ENCODE assay signal across 8 cellular contexts in genomic region chr11:47642099-47642855, GRCh38. TPM values are rescaled to one million over a fixed set of nuclear protein-coding genes. Genes with fewer than 3 reads are reported as not detected.
DNase-seq lines count a peak whose midpoint lies in the region; ATAC-seq lines count a peak whose summit lies in the region.

TSS of gene MTCH2 (minus strand) at chr11:47642559. CDS start at chr11:47642465, 94 bp downstream.

- H3K27me3 ChIP-seq in BLaER1, result no peaks in the 10 kb centered on the region

- CTCF ChIA-PET in activated CD4-positive, alpha-beta T cell treated with anti-CD3 and anti-CD28 coated beads, Interleukin-2, amount 10 ng/mL, durations not matched to agents 7 days and 5 days (lab: Charles Lee), result no interaction called here

- peak within 1 kb of the TSS; percentile 100 for H3K4me3 Mint-ChIP-seq in activated CD4-positive, alpha-beta T cell treated with anti-CD3 and anti-CD28 coated beads, Interleukin-2, amount 10 ng/mL, durations not matched to agents 7 days and 5 days

- DNase-seq in NCI-H526 treated with DMSO at 0.1 percent for 48 hours (lab: John Stamatoyannopoulos, UW), result peak; percentile 97
- DNase-seq in activated CD4-positive, alpha-beta T cell treated with anti-CD3 and anti-CD28 coated beads, Interleukin-2, amount 10 ng/mL, durations not matched to agents 7 days and 5 days, result peak; percentile 96
- DNase-seq in cortex of kidney (lab: John Stamatoyannopoulos, UW), result peak; percentile 91
- DNase-seq in left lobe of liver (ENCODE audit: low spot score), result peak; percentile 97
- DNase-seq in stimulated activated CD4-positive, alpha-beta T cell treated with anti-CD3 and anti-CD28 coated beads, Interleukin-2, amount 100 ng/mL, for 4 hours (ENCODE audit: low read depth), result peak; percentile 93

- H3K27ac Mint-ChIP-seq in activated CD4-positive, alpha-beta T cell treated with anti-CD3 and anti-CD28 coated beads, Interleukin-2, amount 10 ng/mL, durations not matched to agents 7 days and 5 days, result peak within 1 kb of the TSS; percentile 97

- H3K4me3 ChIP-seq in BLaER1, result peak within 1 kb of the TSS; percentile 87

- H3K36me3 ChIP-seq in BLaER1, result peaks cover 28% of the 10 kb centered on the region

- H4K20me1 ChIP-seq in BLaER1, result peaks cover 20% of the 10 kb centered on the region; the same call in 1 of the 2 replicates

- no peaks in the 10 kb centered on the region for H3K9me3 ChIP-seq in BLaER1

- POLR2A ChIA-PET in activated CD4-positive, alpha-beta T cell treated with anti-CD3 and anti-CD28 coated beads, Interleukin-2, amount 10 ng/mL, durations not matched to agents 7 days and 5 days (lab: Charles Lee), result interaction anchor here (0.6 kb wide), 1 partner anchor 16 kb away, joined by 3 read pairs; no protein-coding TSS in a partner anchor

- peak within 1 kb of the TSS; percentile 93 for H3K27ac ChIP-seq in BLaER1

- peaks cover 29% of the 10 kb centered on the region for H3K4me1 Mint-ChIP-seq in activated CD4-positive, alpha-beta T cell treated with anti-CD3 and anti-CD28 coated beads, Interleukin-2, amount 10 ng/mL, durations not matched to agents 7 days and 5 days

- H3K9ac ChIP-seq in BLaER1, result peak within 1 kb of the TSS; percentile 95

- no peaks in the 10 kb centered on the region for H3K27me3 Mint-ChIP-seq in activated CD4-positive, alpha-beta T cell treated with anti-CD3 and anti-CD28 coated beads, Interleukin-2, amount 10 ng/mL, durations not matched to agents 7 days and 5 days

- peaks cover 20% of the 10 kb centered on the region for H3K36me3 Mint-ChIP-seq in activated CD4-positive, alpha-beta T cell treated with anti-CD3 and anti-CD28 coated beads, Interleukin-2, amount 10 ng/mL, durations not matched to agents 7 days and 5 days (ENCODE audit: low read depth)

- no peaks in the 10 kb centered on the region for H3K9me3 Mint-ChIP-seq in activated CD4-positive, alpha-beta T cell treated with anti-CD3 and anti-CD28 coated beads, Interleukin-2, amount 10 ng/mL, durations not matched to agents 7 days and 5 days

- peaks cover 25% of the 10 kb centered on the region for H3K4me1 ChIP-seq in BLaER1

- peak within 1 kb of the TSS; percentile 82 for H3K4me2 ChIP-seq in BLaER1

- ATAC-seq in GM19328 (IDR thresholded peaks at IDR 0.05; ENCODE audit: unreplicated experiment) (peak; percentile 87), HG03520 (IDR thresholded peaks at IDR 0.05; ENCODE audit: unreplicated experiment) (peak; percentile 89), left lobe of liver (peak; percentile 89)

RNA-seq across cellular contexts. Expression of gene MTCH2, which starts in this region (rescaled TPM):
- total RNA-seq in activated CD4-positive, alpha-beta T cell treated with anti-CD3 and anti-CD28 coated beads, Interleukin-2, amount 10 ng/mL, durations not matched to agents 7 days and 5 days, result 10 to 100 TPM; 76.6 to 89.4 TPM
- 150 TPM for total RNA-seq in left lobe of liver

Comparison
In these comparisons a context has a peak if more than half of its experiments do, and no peak if none do; other contexts are left out.
1. Peak in every context shown above with its lines: DNase-seq, ATAC-seq, H3K4me3 ChIP-seq and H3K27ac ChIP-seq.